ENCODE assay signal across 21 cellular contexts in the genomic region with DNA sequence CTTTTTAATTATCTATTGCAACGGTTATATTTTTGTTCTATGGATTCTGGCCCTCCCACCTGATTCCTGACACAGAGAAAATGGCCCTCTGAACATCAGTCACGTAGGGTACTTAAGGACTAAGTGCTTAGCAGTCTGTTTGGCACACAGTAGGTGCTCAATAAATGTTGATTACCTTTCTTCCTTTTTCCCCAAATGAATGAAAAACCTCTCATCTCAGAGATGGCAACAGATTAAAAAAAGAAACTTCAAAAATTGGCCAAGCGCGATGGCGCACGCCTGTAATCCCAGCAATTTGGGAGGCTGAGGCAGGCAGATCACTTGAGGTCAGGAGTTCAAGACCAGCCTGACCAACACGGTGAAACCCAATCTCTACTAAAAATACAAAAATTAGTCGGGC. TPM values are rescaled to one million over a fixed set of nuclear protein-coding genes. Genes with fewer than 3 reads are reported as not detected.
DNase-seq lines count a peak whose midpoint lies in the region; ATAC-seq lines count a peak whose summit lies in the region.
"Had no signal": no experiment of that assay in that cellular context is flagged by ENCODE, and none has a peak within 500 bp of the region (broad histone marks: within the 10 kb centered on the region; RNA-seq: fewer than 3 reads in every experiment).

No MANE protein-coding gene starts in this region.

- H3K36me3 Mint-ChIP-seq in T-helper 1 cell treated with Interleukin-12 subunit alpha and Interleukin-12 subunit beta and Interleukin-4 antibody, amounts not matched to agents 30 μg/mL and 1 μg/mL, for 36 hours (ENCODE audit: low read depth): peaks cover 43% of the 10 kb centered on the region
- peaks cover 3 to 19% of the 10 kb centered on the region in 2 donors for H3K36me3 Mint-ChIP-seq in CD4-positive, alpha-beta memory T cell
- H3K36me3 Mint-ChIP-seq in T-helper 17 cell (ENCODE audit: low read depth): peaks cover 2% of the 10 kb centered on the region

- no peaks in the 10 kb centered on the region for H3K9me3 ChIP-seq in CD4-positive, alpha-beta memory T cell (ENCODE audit: control insufficient read depth in 1 of 2, low read length in 2 of 2)
- no peaks in the 10 kb centered on the region for H3K9me3 ChIP-seq in T-helper 17 cell (ENCODE audit: control insufficient read depth, low read length, poor library complexity, severe bottlenecking)
- H3K9me3 ChIP-seq: BLaER1, body of pancreas, stomach, tibial nerve had no signal

- POLR2A ChIA-PET in CD4-positive, alpha-beta memory T cell (lab: Charles Lee; ENCODE audit: partially characterized antibody): interaction anchor here (3.2 to 5.4 kb wide), 2 partner anchors 28 to 32 kb away, joined by 27 to 32 read pairs; a partner anchor contains a TSS

- H3K27ac ChIP-seq in CD4-positive, alpha-beta memory T cell (ENCODE audit: low read depth, low read length): no peak overlapping the region
- H3K27ac ChIP-seq in epithelial cell of prostate: peak overlapping the region; percentile 10
- H3K27ac ChIP-seq: BLaER1, body of pancreas, tibial nerve, WERI-Rb-1 had no signal

- CTCF ChIA-PET in CD4-positive, alpha-beta memory T cell (lab: Charles Lee; ENCODE audit: partially characterized antibody): interaction anchor here (1.0 to 3.7 kb wide), 4 partner anchors 15 to 217 kb away, joined by 3 to 18 read pairs (median 5); no protein-coding TSS in a partner anchor

- DNase-seq in T-helper 1 cell (no peak), T-helper 17 cell (no peak), epithelial cell of prostate (ENCODE audit: low read depth, low spot score) (no peak), NCI-H2081 treated with DMSO at 0.1 percent for 48 hours (lab: John Stamatoyannopoulos, UW) (no peak), UCSD-AML1 (lab: John Stamatoyannopoulos, UW; ENCODE audit: unreplicated experiment) (no peak)
- no peak for DNase-seq in CD4-positive, alpha-beta memory T cell
- DNase-seq: activated effector memory CD4-positive, alpha-beta T cell treated with Interleukin-2 at 50 U/mL for 16 hours; body of pancreas; NCI-H1105; NCI-H2029 treated with DMSO at 0.1 percent for 48 hours; NCI-H345; NCI-H774; nucleus accumbens; stimulated activated CD4-positive, alpha-beta T cell treated with anti-CD3 and anti-CD28 coated beads, Interleukin-12 subunit alpha, Interleukin-12 subunit beta, amount 100 ng/mL, for 4 hours; stimulated activated CD4-positive, alpha-beta T cell treated with anti-CD3 and anti-CD28 coated beads, Interleukin-4, amount 100 ng/mL, for 4 hours; stomach; WERI-Rb-1 had no signal

- intact Hi-C loops in CD4-positive, alpha-beta memory T cell (cut with micrococcal nuclease): loop anchor here (2.0 kb wide), 2 partner anchors 17 to 31 kb away; a partner anchor contains a TSS

- ATAC-seq in T-helper 17 cell (no peak), HG03196 (IDR thresholded peaks at IDR 0.05; ENCODE audit: unreplicated experiment) (no peak)
- ATAC-seq: body of pancreas had no signal

- peak overlapping the region; percentile 12 for H3K4me3 Mint-ChIP-seq in T-helper 1 cell treated with Interleukin-12 subunit alpha and Interleukin-12 subunit beta and Interleukin-4 antibody, amounts not matched to agents 30 μg/mL and 1 μg/mL, for 36 hours
- H3K4me3 Mint-ChIP-seq in CD4-positive, alpha-beta memory T cell: peak overlapping the region in 3 of 8 donors; percentile 7 to 13 (median 8)
- H3K4me3 Mint-ChIP-seq in T-helper 17 cell: no peak overlapping the region

- H3K27me3 ChIP-seq in CD4-positive, alpha-beta memory T cell (ENCODE audit: insufficient read depth, low read length): no peaks in the 10 kb centered on the region
- H3K27me3 ChIP-seq: BLaER1, body of pancreas, stomach, tibial nerve had no signal

- peaks cover 68% of the 10 kb centered on the region for H3K4me1 Mint-ChIP-seq in T-helper 1 cell treated with Interleukin-12 subunit alpha and Interleukin-12 subunit beta and Interleukin-4 antibody, amounts not matched to agents 30 μg/mL and 1 μg/mL, for 36 hours (ENCODE audit: low read depth)
- H3K4me1 Mint-ChIP-seq in CD4-positive, alpha-beta memory T cell: peaks cover 40 to 76% (median 57%) of the 10 kb centered on the region in 4 donors
- H3K4me1 Mint-ChIP-seq in T-helper 17 cell: peaks cover 30% of the 10 kb centered on the region

- H3K27me3 Mint-ChIP-seq in T-helper 1 cell treated with Interleukin-12 subunit alpha and Interleukin-12 subunit beta and Interleukin-4 antibody, amounts not matched to agents 30 μg/mL and 1 μg/mL, for 36 hours (ENCODE audit: low read depth): no peaks in the 10 kb centered on the region
- H3K27me3 Mint-ChIP-seq in CD4-positive, alpha-beta memory T cell: no peaks in the 10 kb centered on the region
- H3K27me3 Mint-ChIP-seq in T-helper 17 cell: no peaks in the 10 kb centered on the region

- H3K4me1 ChIP-seq in CD4-positive, alpha-beta memory T cell (ENCODE audit: insufficient read depth, low read length): peaks cover 51% of the 10 kb centered on the region

- no peaks in the 10 kb centered on the region for H3K36me3 ChIP-seq in CD4-positive, alpha-beta memory T cell (ENCODE audit: insufficient read depth, low read length)
- H3K36me3 ChIP-seq: BLaER1, stomach, tibial nerve, WERI-Rb-1 had no signal

- H3K27ac Mint-ChIP-seq in T-helper 1 cell treated with Interleukin-12 subunit alpha and Interleukin-12 subunit beta and Interleukin-4 antibody, amounts not matched to agents 30 μg/mL and 1 μg/mL, for 36 hours: peak overlapping the region; percentile 76
- peak overlapping the region in 5 of 7 donors; percentile 10 to 80 (median 53) for H3K27ac Mint-ChIP-seq in CD4-positive, alpha-beta memory T cell
- peak overlapping the region; percentile 24 for H3K27ac Mint-ChIP-seq in T-helper 17 cell

- no peak overlapping the region for H3K4me3 ChIP-seq in CD4-positive, alpha-beta memory T cell (ENCODE audit: low read length in 2 of 2)
- H3K4me3 ChIP-seq: BLaER1, body of pancreas, stomach, tibial nerve had no signal

- H3K9me3 Mint-ChIP-seq in T-helper 1 cell treated with Interleukin-12 subunit alpha and Interleukin-12 subunit beta and Interleukin-4 antibody, amounts not matched to agents 30 μg/mL and 1 μg/mL, for 36 hours: no peaks in the 10 kb centered on the region
- H3K9me3 Mint-ChIP-seq in CD4-positive, alpha-beta memory T cell: no peaks in the 10 kb centered on the region

RNA-seq across cellular contexts. Expression of a gene that starts 31.5 kb away (rescaled TPM):
- total RNA-seq in CD4-positive, alpha-beta memory T cell: 10 to 100 TPM; 94.7 to 97.4 TPM
- 10 to 100 TPM; 10.5 to 19.1 TPM for polyA plus RNA-seq in CD4-positive, alpha-beta memory T cell
- total RNA-seq in T-helper 17 cell: 100 to 1,000 TPM; 121 to 135 TPM

Comparison
In these comparisons a context has a peak if more than half of its experiments do, and no peak if none do; other contexts are left out.
1. H3K27ac Mint-ChIP-seq: peak in every context shown above with its lines; median percentile 76 in T-helper 1 cell treated with Interleukin-12 subunit alpha and Interleukin-12 subunit beta and Interleukin-4 antibody, amounts not matched to agents 30 μg/mL and 1 μg/mL, for 36 hours; 53 in CD4-positive, alpha-beta memory T cell; 24 in T-helper 17 cell.